Comparison of ENCODE assay signal across 15 cellular contexts in genomic region chr13:99370476-99371272, GRCh38.
DNase-seq lines count a peak whose midpoint lies in the region; ATAC-seq, FAIRE-seq and TF ChIP-seq lines count a peak whose summit lies in the region.
"Had no signal": no experiment of that assay in that cellular context is flagged by ENCODE, and none has a peak within 500 bp of the region (broad histone marks: within the 10 kb centered on the region; RNA-seq: fewer than 3 reads in every experiment).

No MANE protein-coding gene starts in this region.

- peaks cover 6% of the 10 kb centered on the region for H3K27me3 Mint-ChIP-seq in activated T-helper 1 cell treated with anti-CD3 and anti-CD28 coated beads, Interleukin-12 subunit alpha, Interleukin-12 subunit beta, Interleukin-2, Interleukin-4 antibody, amounts not matched to agents 30 ng/mL and 10 ng/mL and 1 ng/mL, durations not matched to agents 14 hours and 24 hours and 36 hours (ENCODE audit: insufficient read depth)
- no peaks in the 10 kb centered on the region for H3K27me3 Mint-ChIP-seq in naive thymus-derived CD4-positive, alpha-beta T cell
- H3K27me3 Mint-ChIP-seq: type B pancreatic cell had no signal

- H3K9ac ChIP-seq in mesenchymal stem cell (ENCODE audit: low read length) (no peak overlapping the region), colonic mucosa (ENCODE audit: low read depth in 2 of 2, low read length in 2 of 2) (no peak overlapping the region)

- H3K4me3 ChIP-seq in naive thymus-derived CD4-positive, alpha-beta T cell (ENCODE audit: low read length) = no peak overlapping the region
- no peak overlapping the region for H3K4me3 ChIP-seq in mesenchymal stem cell (ENCODE audit: insufficient read depth in 1 of 2, low read depth in 1 of 2, low read length in 2 of 2)
- no peak overlapping the region for H3K4me3 ChIP-seq in colonic mucosa
- H3K4me3 ChIP-seq: ascending aorta had no signal

- H2BK5ac ChIP-seq in mesenchymal stem cell (ENCODE audit: low read depth, low read length, poor library complexity, severe bottlenecking) = no peak overlapping the region

- H3K9me3 ChIP-seq in naive thymus-derived CD4-positive, alpha-beta T cell (ENCODE audit: control insufficient read depth in 2 of 3, low read length in 3 of 3) = no peaks in the 10 kb centered on the region
- H3K9me3 ChIP-seq in mesenchymal stem cell (ENCODE audit: control insufficient read depth, low read length) (no peaks in the 10 kb centered on the region), colonic mucosa (no peaks in the 10 kb centered on the region)
- H3K9me3 ChIP-seq: ascending aorta had no signal

- no peak overlapping the region for H2BK15ac ChIP-seq in mesenchymal stem cell (ENCODE audit: low read depth, poor library complexity, severe bottlenecking)

- H2AK5ac ChIP-seq in mesenchymal stem cell (ENCODE audit: low read length, severe bottlenecking) = no peak overlapping the region

- H3K4me1 ChIP-seq in naive thymus-derived CD4-positive, alpha-beta T cell (ENCODE audit: control insufficient read depth in 2 of 2, insufficient read depth in 2 of 2, low read length in 2 of 2) = peaks cover 73 to 86% of the 10 kb centered on the region in 2 donors
- peaks cover 2% of the 10 kb centered on the region for H3K4me1 ChIP-seq in mesenchymal stem cell (ENCODE audit: control insufficient read depth, insufficient read depth, low read depth, low read length)
- no peaks in the 10 kb centered on the region for H3K4me1 ChIP-seq in colonic mucosa
- H3K4me1 ChIP-seq: ascending aorta had no signal

- peaks cover 0 to 7% (median 7%) of the 10 kb centered on the region in 3 experiments for H3K36me3 ChIP-seq in naive thymus-derived CD4-positive, alpha-beta T cell (ENCODE audit: control insufficient read depth in 2 of 3, insufficient read depth in 3 of 3, low read length in 3 of 3)
- H3K36me3 ChIP-seq in mesenchymal stem cell (ENCODE audit: control insufficient read depth in 1 of 2, insufficient read depth in 2 of 2, low read depth in 1 of 2, low read length in 2 of 2) (peaks cover 16 to 39% of the 10 kb centered on the region in 2 experiments), colonic mucosa (no peaks in the 10 kb centered on the region)

- no peak overlapping the region for H3K23ac ChIP-seq in mesenchymal stem cell (ENCODE audit: low read length in 2 of 2)

- no peak overlapping the region for H3K18ac ChIP-seq in mesenchymal stem cell (ENCODE audit: low read depth in 1 of 2, low read length in 2 of 2)

- CTCF ChIA-PET in naive thymus-derived CD4-positive, alpha-beta T cell (lab: Charles Lee) = interaction anchor here (0.7 to 2.5 kb wide), 14 partner anchors 9 to 101 kb away, joined by 3 to 8 read pairs (median 4); no protein-coding TSS in a partner anchor

- FAIRE-seq in GM19239 (lab: Jason Lieb, UNC) = peak; percentile 8

- H3K14ac ChIP-seq in mesenchymal stem cell (ENCODE audit: low read length in 2 of 2) = no peak overlapping the region

- POLR2A ChIA-PET in naive thymus-derived CD4-positive, alpha-beta T cell (lab: Charles Lee) = interaction anchor here (0.7 to 23.7 kb wide), 17 partner anchors 8 to 170 kb away, joined by 3 to 364 read pairs (median 4); partner anchors contain the start of genes GPR183, TM9SF2 and UBAC2

- H4K91ac ChIP-seq in mesenchymal stem cell (ENCODE audit: low read length) = no peak overlapping the region

- H3K4me1 Mint-ChIP-seq in activated T-helper 1 cell treated with anti-CD3 and anti-CD28 coated beads, Interleukin-12 subunit alpha, Interleukin-12 subunit beta, Interleukin-2, Interleukin-4 antibody, amounts not matched to agents 30 ng/mL and 10 ng/mL and 1 ng/mL, durations not matched to agents 14 hours and 24 hours and 36 hours (ENCODE audit: low read depth) = peaks cover 81% of the 10 kb centered on the region
- peaks cover 64 to 100% (median 94%) of the 10 kb centered on the region in 7 donors for H3K4me1 Mint-ChIP-seq in naive thymus-derived CD4-positive, alpha-beta T cell
- H3K4me1 Mint-ChIP-seq: mesothelial cell of epicardium had no signal

- H2BK12ac ChIP-seq in mesenchymal stem cell (ENCODE audit: low read length in 2 of 2) = no peak overlapping the region

- no peak overlapping the region for H3K4ac ChIP-seq in mesenchymal stem cell (ENCODE audit: low read depth in 1 of 2, low read length in 2 of 2)

- WGBS in mesenchymal stem cell = 84% methylated on average over 8 of the region's 11 CpGs

- H3K27ac Mint-ChIP-seq in activated T-helper 1 cell treated with anti-CD3 and anti-CD28 coated beads, Interleukin-12 subunit alpha, Interleukin-12 subunit beta, Interleukin-2, Interleukin-4 antibody, amounts not matched to agents 30 ng/mL and 10 ng/mL and 1 ng/mL, durations not matched to agents 14 hours and 24 hours and 36 hours = peak overlapping the region; percentile 40
- H3K27ac Mint-ChIP-seq in naive thymus-derived CD4-positive, alpha-beta T cell = peak overlapping the region; percentile 69 to 100 (median 99)
- H3K27ac Mint-ChIP-seq: mesothelial cell of epicardium, type B pancreatic cell had no signal

- DNase-seq in NCI-H2107 treated with DMSO at 0.1 percent for 48 hours (lab: John Stamatoyannopoulos, UW; ENCODE audit: unreplicated experiment) = peak; percentile 57
- DNase-seq in NCI-H2107 (lab: John Stamatoyannopoulos, UW) = no peak
- DNase-seq in GM19239 (ENCODE audit: insufficient read length, low spot score) = no peak
- no peak for DNase-seq in activated T-helper 1 cell treated with anti-CD3 and anti-CD28 coated beads, Interleukin-12 subunit alpha, Interleukin-12 subunit beta, Interleukin-2, Interleukin-4 antibody, amounts not matched to agents 30 ng/mL and 10 ng/mL and 1 ng/mL, durations not matched to agents 14 hours and 24 hours and 36 hours (ENCODE audit: low spot score)
- DNase-seq in naive thymus-derived CD4-positive, alpha-beta T cell = peak in 4 of 9 donors; percentile 21 to 54 (median 36)
- no peak for DNase-seq in middle frontal gyrus (ENCODE audit: extremely low spot score, low spot score)
- DNase-seq in mesenchymal stem cell = no peak
- no peak for DNase-seq in colonic mucosa
- DNase-seq: glutamatergic neuron; H7; stimulated activated CD4-positive, alpha-beta T cell treated with anti-CD3 and anti-CD28 coated beads, Interleukin-4, amount 100 ng/mL, for 4 hours had no signal

- H3K4me2 ChIP-seq in mesenchymal stem cell (ENCODE audit: low read length, poor library complexity, severe bottlenecking) = no peak overlapping the region

- H2AFZ ChIP-seq in mesenchymal stem cell (ENCODE audit: low read depth, low read length) = no peak overlapping the region

- peak overlapping the region; percentile 5 for H3K4me3 Mint-ChIP-seq in activated T-helper 1 cell treated with anti-CD3 and anti-CD28 coated beads, Interleukin-12 subunit alpha, Interleukin-12 subunit beta, Interleukin-2, Interleukin-4 antibody, amounts not matched to agents 30 ng/mL and 10 ng/mL and 1 ng/mL, durations not matched to agents 14 hours and 24 hours and 36 hours
- peak overlapping the region; percentile 51 to 87 (median 68) for H3K4me3 Mint-ChIP-seq in naive thymus-derived CD4-positive, alpha-beta T cell
- H3K4me3 Mint-ChIP-seq: mesothelial cell of epicardium, type B pancreatic cell had no signal

- no peak for TF ChIP-seq CTCF in colonic mucosa (IDR thresholded peaks at IDR 0.05)

- H3K27me3 ChIP-seq in naive thymus-derived CD4-positive, alpha-beta T cell (ENCODE audit: control insufficient read depth in 2 of 2, insufficient read depth in 2 of 2, low read length in 2 of 2) = no peaks in the 10 kb centered on the region
- H3K27me3 ChIP-seq in mesenchymal stem cell (ENCODE audit: control insufficient read depth in 1 of 2, insufficient read depth in 1 of 2, low read length in 2 of 2) (no peaks in the 10 kb centered on the region), colonic mucosa (no peaks in the 10 kb centered on the region)
- H3K27me3 ChIP-seq: ascending aorta had no signal

- H3K36me3 Mint-ChIP-seq in activated T-helper 1 cell treated with anti-CD3 and anti-CD28 coated beads, Interleukin-12 subunit alpha, Interleukin-12 subunit beta, Interleukin-2, Interleukin-4 antibody, amounts not matched to agents 30 ng/mL and 10 ng/mL and 1 ng/mL, durations not matched to agents 14 hours and 24 hours and 36 hours (ENCODE audit: low read depth) = peaks cover 49% of the 10 kb centered on the region
- H3K36me3 Mint-ChIP-seq in naive thymus-derived CD4-positive, alpha-beta T cell = peaks cover 13 to 62% (median 37%) of the 10 kb centered on the region in 5 donors

- ATAC-seq in naive thymus-derived CD4-positive, alpha-beta T cell = no peak

- H3K27ac ChIP-seq in naive thymus-derived CD4-positive, alpha-beta T cell (ENCODE audit: low read depth, low read length) = peak overlapping the region; percentile 82
- H3K27ac ChIP-seq in mesenchymal stem cell (ENCODE audit: low read length, poor library complexity, severe bottlenecking) (no peak overlapping the region), colonic mucosa (no peak overlapping the region)
- H3K27ac ChIP-seq: ascending aorta, VCaP had no signal

- no peaks in the 10 kb centered on the region for H3K9me3 Mint-ChIP-seq in activated T-helper 1 cell treated with anti-CD3 and anti-CD28 coated beads, Interleukin-12 subunit alpha, Interleukin-12 subunit beta, Interleukin-2, Interleukin-4 antibody, amounts not matched to agents 30 ng/mL and 10 ng/mL and 1 ng/mL, durations not matched to agents 14 hours and 24 hours and 36 hours
- peaks cover 0 to 5% (median 0%) of the 10 kb centered on the region in 11 donors for H3K9me3 Mint-ChIP-seq in naive thymus-derived CD4-positive, alpha-beta T cell
- H3K9me3 Mint-ChIP-seq: mesothelial cell of epicardium, type B pancreatic cell had no signal

- H2BK120ac ChIP-seq in mesenchymal stem cell (ENCODE audit: low read depth, low read length) = no peak overlapping the region

- no peak overlapping the region for H4K8ac ChIP-seq in mesenchymal stem cell (ENCODE audit: low read length)

- H3K79me1 ChIP-seq in mesenchymal stem cell (replicated peaks; ENCODE audit: low read length, poor library complexity, severe bottlenecking) = peaks cover 4% of the 10 kb centered on the region

- intact Hi-C loops in activated T-helper 1 cell treated with anti-CD3 and anti-CD28 coated beads, Interleukin-12 subunit alpha, Interleukin-12 subunit beta, Interleukin-2, Interleukin-4 antibody, amounts not matched to agents 30 ng/mL and 10 ng/mL and 1 ng/mL, durations not matched to agents 14 hours and 24 hours and 36 hours (cut with micrococcal nuclease) = loop anchor here (1.0 to 2.0 kb wide), 3 partner anchors 8 to 56 kb away; no protein-coding TSS in a partner anchor
- intact Hi-C loops in naive thymus-derived CD4-positive, alpha-beta T cell (cut with micrococcal nuclease) = loop anchor here in 1 of 2 donors (1.0 kb wide), 1 partner anchor 9 kb away; no protein-coding TSS in a partner anchor
- intact Hi-C loops in colonic mucosa (cut with DNase I) = no loop called here
